8 cellular contexts compared by ENCODE assay signal in the genomic region with DNA sequence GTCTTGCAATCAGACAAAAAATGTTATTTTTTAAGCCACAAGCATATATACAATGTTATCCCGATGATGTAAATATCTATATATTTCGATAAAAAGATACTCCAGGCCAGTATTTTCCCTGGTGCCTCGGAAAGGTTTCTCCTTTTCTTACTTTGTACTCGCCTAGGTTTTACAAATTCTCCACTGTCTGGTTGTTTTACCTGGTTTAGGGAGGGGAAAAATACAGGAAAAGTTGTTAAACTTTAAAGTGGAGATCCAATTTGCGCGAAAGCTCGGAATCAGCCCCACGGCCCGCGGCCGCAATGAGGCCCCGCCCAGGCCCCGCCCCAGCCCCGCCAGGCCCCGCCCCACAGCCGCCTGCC.
DNase-seq lines count a peak whose midpoint lies in the region; ATAC-seq and FAIRE-seq lines count a peak whose summit lies in the region.

No MANE protein-coding gene starts in this region.

- H3K4me3 Mint-ChIP-seq in T-helper 2 cell treated with Interferon-gamma antibody and Interleukin-4, amounts not matched to agents 5 μg/mL and 100 μg/mL, for 36 hours = peak overlapping the region; percentile 81
- H3K4me3 Mint-ChIP-seq in activated naive CD8-positive, alpha-beta T cell treated with anti-CD3 and anti-CD28 coated beads, Interleukin-2, amount 50 U/mL, for 24 hours = peak overlapping the region; percentile 72

- FAIRE-seq in islet of Langerhans (lab: Jason Lieb, UNC) = peak; percentile 77

- no peaks in the 10 kb centered on the region for H3K36me3 Mint-ChIP-seq in T-helper 2 cell treated with Interferon-gamma antibody and Interleukin-4, amounts not matched to agents 5 μg/mL and 100 μg/mL, for 36 hours (ENCODE audit: low read depth)
- no peaks in the 10 kb centered on the region for H3K36me3 Mint-ChIP-seq in activated naive CD8-positive, alpha-beta T cell treated with anti-CD3 and anti-CD28 coated beads, Interleukin-2, amount 50 U/mL, for 24 hours (ENCODE audit: low read depth)

- H3K36me3 ChIP-seq in subcutaneous abdominal adipose tissue (ENCODE audit: control insufficient read depth in 5 of 5, insufficient read depth in 5 of 5, low read length in 5 of 5) = no peaks in the 10 kb centered on the region

- H3K9me3 ChIP-seq in subcutaneous abdominal adipose tissue (ENCODE audit: control insufficient read depth in 5 of 5, low read length in 5 of 5) = no peaks in the 10 kb centered on the region

- H3K27me3 Mint-ChIP-seq in T-helper 2 cell treated with Interferon-gamma antibody and Interleukin-4, amounts not matched to agents 5 μg/mL and 100 μg/mL, for 36 hours (ENCODE audit: low read depth) = peaks cover 2% of the 10 kb centered on the region
- H3K27me3 Mint-ChIP-seq in activated naive CD8-positive, alpha-beta T cell treated with anti-CD3 and anti-CD28 coated beads, Interleukin-2, amount 50 U/mL, for 24 hours = no peaks in the 10 kb centered on the region

- peaks cover 4 to 46% (median 24%) of the 10 kb centered on the region in 5 donors for H3K4me1 ChIP-seq in subcutaneous abdominal adipose tissue (ENCODE audit: control insufficient read depth in 5 of 5, insufficient read depth in 5 of 5, low read length in 5 of 5)

- no peak for ATAC-seq in activated naive CD8-positive, alpha-beta T cell treated with anti-CD3 and anti-CD28 coated beads, Interleukin-2, amount 50 U/mL, for 24 hours
- no peak for ATAC-seq in HG02970 (IDR thresholded peaks at IDR 0.05; ENCODE audit: low FRiP score, unreplicated experiment)

- H3K27ac ChIP-seq in subcutaneous abdominal adipose tissue (ENCODE audit: low read depth, low read length) = peak overlapping the region; percentile 69

- H3K9ac ChIP-seq in subcutaneous abdominal adipose tissue (ENCODE audit: low read length in 5 of 5) = peak overlapping the region in 3 of 5 donors; percentile 54 to 74 (median 68)

- peak overlapping the region; percentile 67 for H3K27ac Mint-ChIP-seq in T-helper 2 cell treated with Interferon-gamma antibody and Interleukin-4, amounts not matched to agents 5 μg/mL and 100 μg/mL, for 36 hours
- H3K27ac Mint-ChIP-seq in activated naive CD8-positive, alpha-beta T cell treated with anti-CD3 and anti-CD28 coated beads, Interleukin-2, amount 50 U/mL, for 24 hours = peak overlapping the region; percentile 22

- H3K9me3 Mint-ChIP-seq in T-helper 2 cell treated with Interferon-gamma antibody and Interleukin-4, amounts not matched to agents 5 μg/mL and 100 μg/mL, for 36 hours = no peaks in the 10 kb centered on the region
- no peaks in the 10 kb centered on the region for H3K9me3 Mint-ChIP-seq in activated naive CD8-positive, alpha-beta T cell treated with anti-CD3 and anti-CD28 coated beads, Interleukin-2, amount 50 U/mL, for 24 hours

- no peak for DNase-seq in T-helper 2 cell treated with Interferon-gamma antibody and Interleukin-4, amounts not matched to agents 5 μg/mL and 100 μg/mL, for 36 hours (ENCODE audit: low spot score)
- DNase-seq in T-helper 2 cell = no peak
- no peak for DNase-seq in activated naive CD8-positive, alpha-beta T cell treated with anti-CD3 and anti-CD28 coated beads, Interleukin-2, amount 50 U/mL, for 24 hours
- DNase-seq in amniotic stem cell (lab: John Stamatoyannopoulos, UW) = no peak
- DNase-seq in NCI-H146 (lab: John Stamatoyannopoulos, UW) = no peak

- H3K27me3 ChIP-seq in subcutaneous abdominal adipose tissue (ENCODE audit: control insufficient read depth in 5 of 5, insufficient read depth in 4 of 5, low read length in 5 of 5) = no peaks in the 10 kb centered on the region

- H3K4me1 Mint-ChIP-seq in T-helper 2 cell treated with Interferon-gamma antibody and Interleukin-4, amounts not matched to agents 5 μg/mL and 100 μg/mL, for 36 hours (ENCODE audit: low read depth) = peaks cover 18% of the 10 kb centered on the region
- peaks cover 16% of the 10 kb centered on the region for H3K4me1 Mint-ChIP-seq in activated naive CD8-positive, alpha-beta T cell treated with anti-CD3 and anti-CD28 coated beads, Interleukin-2, amount 50 U/mL, for 24 hours

- H3K4me3 ChIP-seq in subcutaneous abdominal adipose tissue (ENCODE audit: low read depth in 1 of 5, low read length in 5 of 5) = peak overlapping the region; percentile 13 to 66 (median 60)
